In the genomic region with DNA sequence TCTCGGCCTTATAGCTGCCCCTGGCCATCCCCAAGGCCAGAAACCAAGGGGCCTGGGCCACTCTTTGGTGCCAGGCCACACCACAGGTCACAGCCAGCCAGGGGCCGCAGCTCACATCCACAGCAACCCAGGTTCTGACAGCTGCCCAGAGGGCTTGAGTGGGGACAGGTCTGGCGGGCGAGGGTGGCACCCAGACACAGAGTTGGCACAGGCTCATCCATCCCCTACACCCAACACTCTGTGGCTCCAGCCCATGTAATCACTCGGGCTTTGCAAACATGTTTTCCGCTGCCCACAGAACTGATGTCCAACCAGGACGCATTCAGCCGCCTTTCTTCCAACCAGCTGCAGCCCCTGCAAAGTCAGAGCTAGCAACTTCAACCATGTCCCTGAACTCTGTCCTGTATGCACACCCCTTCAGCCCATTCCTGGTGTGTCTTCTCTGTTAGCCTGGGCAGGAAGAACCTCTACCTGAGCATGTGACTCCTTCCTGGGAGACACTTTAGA, we compare ENCODE assay signal across 20 cellular contexts.
"Had no signal": no experiment of that assay in that cellular context is flagged by ENCODE, and none has a peak within 500 bp of the region (broad histone marks: within the 10 kb centered on the region; RNA-seq: fewer than 3 reads in every experiment).

No MANE protein-coding gene starts in this region.

- H3K9me3 ChIP-seq: heart left ventricle, mucosa of descending colon, pancreas, right lobe of liver, thyroid gland, vagina had no signal

- H3K4me1 ChIP-seq: heart left ventricle, pancreas, right lobe of liver, thyroid gland, vagina had no signal

- H3K27me3 ChIP-seq: pancreas, right lobe of liver, thyroid gland, vagina had no signal

- DNase-seq: activated CD4-positive, alpha-beta T cell treated with anti-CD3 and anti-CD28 coated beads for 1 hour; activated CD4-positive, alpha-beta T cell treated with anti-CD3 and anti-CD28 coated beads, Interleukin-2, amount 50 U/mL, for 4 hours; activated naive CD4-positive, alpha-beta T cell treated with Interleukin-2 at 50 U/mL for 16 hours; activated naive CD8-positive, alpha-beta T cell treated with anti-CD3 and anti-CD28 coated beads, Interleukin-2, amount 50 U/mL, for 24 hours; anterior cingulate cortex; central memory CD4-positive, alpha-beta T cell; erythroblast; foreskin melanocyte; kidney glomerular epithelial cell; naive B cell; stimulated activated CD4-positive, alpha-beta T cell treated with anti-CD3 and anti-CD28 coated beads, Interleukin-4, amount 100 ng/mL, for 4 hours; stimulated activated naive B cell treated with anti-CD40 and anti-IgM and Interleukin-4, amounts not matched to agents 10 μg/mL and 1 μg/mL and 100 μg/mL, for 72 hours; thyroid gland had no signal

- H3K27ac ChIP-seq: heart left ventricle, pancreas, right lobe of liver, thyroid gland, vagina had no signal

- ATAC-seq: activated naive CD8-positive, alpha-beta T cell treated with anti-CD3 and anti-CD28 coated beads, Interleukin-2, amount 50 U/mL, for 24 hours; mucosa of descending colon; pancreas; right lobe of liver; stimulated activated naive B cell treated with anti-CD40 and anti-IgM and Interleukin-4, amounts not matched to agents 10 μg/mL and 1 μg/mL and 100 μg/mL, for 72 hours had no signal

- FAIRE-seq: colon, endometrium, pancreas had no signal

- H3K4me3 ChIP-seq: heart left ventricle, mucosa of descending colon, pancreas, right lobe of liver, thyroid gland, vagina had no signal

- H3K36me3 ChIP-seq: heart left ventricle, pancreas, right lobe of liver, thyroid gland, vagina had no signal
